ENCODE assay signal across 22 cellular contexts in the genomic region with DNA sequence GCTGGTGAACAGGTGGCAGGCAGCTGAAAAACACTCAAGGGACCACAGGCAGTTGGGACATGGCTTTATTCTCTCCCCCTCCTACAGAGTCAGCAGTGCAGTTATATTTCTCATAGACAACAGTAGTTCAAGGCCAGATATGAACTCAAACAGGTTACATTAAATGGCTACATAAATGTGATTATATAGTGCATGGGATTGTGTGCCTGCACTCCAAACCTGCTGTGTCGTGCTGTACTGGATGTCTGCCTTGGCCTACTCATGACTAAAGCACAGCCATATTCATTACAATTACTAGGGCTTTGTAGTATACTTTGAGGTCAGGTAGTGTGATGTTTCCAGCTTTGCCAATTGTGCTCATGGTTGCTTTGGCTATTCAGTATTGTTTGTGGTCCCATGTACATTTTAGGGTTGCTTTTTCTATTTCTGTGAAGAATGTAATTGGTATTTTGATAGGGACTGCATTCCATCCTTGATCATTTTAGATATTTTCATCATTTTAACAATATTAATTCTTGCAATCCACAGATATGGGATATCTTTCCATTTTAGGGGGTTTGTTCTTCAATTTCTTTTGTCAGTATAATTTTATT.
"Had no signal": no experiment of that assay in that cellular context is flagged by ENCODE, and none has a peak within 500 bp of the region (broad histone marks: within the 10 kb centered on the region; RNA-seq: fewer than 3 reads in every experiment).

No MANE protein-coding gene starts in this region.

- H3K36me3 ChIP-seq: breast epithelium, colonic mucosa, esophagus muscularis mucosa, tibial artery had no signal

- DNase-seq: activated CD4-positive, CD25-positive, alpha-beta regulatory T cell treated with anti-CD3 and anti-CD28 coated beads, Interleukin-2, amount 50 U/mL, for 72 hours; activated naive CD8-positive, alpha-beta T cell treated with anti-CD3 and anti-CD28 coated beads for 36 hours; activated T-cell treated with anti-CD3 and anti-CD28 coated beads, Interleukin-2, amount 50 U/mL, for 1 hour; colonic mucosa; dorsolateral prefrontal cortex; effector memory CD8-positive, alpha-beta T cell; glutamatergic neuron; hypothalamus; islet precursor cell; left cardiac atrium; mesenchymal stem cell; mucosa of descending colon; nephron progenitor cell; nucleus accumbens; right cardiac atrium; stimulated activated CD4-positive, alpha-beta T cell treated with anti-CD3 and anti-CD28 coated beads, Interleukin-12 subunit alpha, Interleukin-12 subunit beta, amount 100 ng/mL, for 4 hours; stimulated activated naive CD8-positive, alpha-beta T cell treated with anti-CD3 and anti-CD28 coated beads, Interleukin-15, amount 100 ng/mL, for 72 hours; tibial artery had no signal

- H3K27me3 ChIP-seq: breast epithelium, colonic mucosa, dorsolateral prefrontal cortex, esophagus muscularis mucosa, tibial artery had no signal

- H3K4me3 ChIP-seq: breast epithelium, colonic mucosa, dorsolateral prefrontal cortex, esophagus muscularis mucosa, mucosa of descending colon, tibial artery had no signal

- H3K9me3 ChIP-seq: colonic mucosa had no signal

- H3K4me1 ChIP-seq: breast epithelium, colonic mucosa, esophagus muscularis mucosa, parathyroid adenoma, tibial artery had no signal

- H3K27ac ChIP-seq: breast epithelium, colonic mucosa, dorsolateral prefrontal cortex, esophagus muscularis mucosa, parathyroid adenoma, tibial artery, VCaP had no signal

- H3K79me2 ChIP-seq: parathyroid adenoma had no signal

- H3K9ac ChIP-seq: parathyroid adenoma had no signal

- H2AFZ ChIP-seq: parathyroid adenoma had no signal
